1 cellular context compared by ENCODE assay signal in genomic region chr19:20039203-20039723, GRCh38.
TF ChIP-seq lines count a peak whose summit lies in the region.

Gene ZNF682 (minus strand): TSS chr19:20039505. CDS start chr19:20039345, 160 bp downstream.

TF ChIP-seq in K562, 482 proteins besides CTCF, POLR2A, EP300 and RAD21 (continued from another document):
- TF ChIP-seq GMEB1 (CRISPR knock-in tag; IDR thresholded peaks at IDR 0.05) = no peak
- TF ChIP-seq NFYB (IDR thresholded peaks at IDR 0.05; ENCODE audit: extremely low read depth, insufficient read length) = peak; percentile 9
- TF ChIP-seq ZNF277 (CRISPR knock-in tag; IDR thresholded peaks at IDR 0.05; ENCODE audit: borderline replicate concordance) = no peak
- TF ChIP-seq SMARCC2 (IDR thresholded peaks at IDR 0.05; ENCODE audit: low read depth) = no peak
- no peak for TF ChIP-seq JUNB (CRISPR knock-in tag; conservative IDR thresholded peaks at IDR 0.05)
- TF ChIP-seq ELF4 (CRISPR knock-in tag; IDR thresholded peaks at IDR 0.05) = no peak
- no peak for TF ChIP-seq TRIM28 (IDR thresholded peaks at IDR 0.05)
- TF ChIP-seq RBM17 (IDR thresholded peaks at IDR 0.05; ENCODE audit: borderline replicate concordance, low read depth, low read length) = no peak
- TF ChIP-seq COPS2 (conservative IDR thresholded peaks at IDR 0.05) = no peak
- TF ChIP-seq ETV1 (tag; conservative IDR thresholded peaks at IDR 0.05; ENCODE audit: low read depth) = no peak
- TF ChIP-seq HDAC2 (IDR thresholded peaks at IDR 0.05) = no peak
- peak; percentile 45; the same call in 1 of the 2 replicates for TF ChIP-seq KLF16 (IDR thresholded peaks at IDR 0.05)
- TF ChIP-seq ZFP36 (IDR thresholded peaks at IDR 0.05; ENCODE audit: low read depth, low read length, partially characterized antibody) = no peak
- TF ChIP-seq ADNP (tag; IDR thresholded peaks at IDR 0.05) = no peak
- peak in 1 of 2 experiments; percentile 33; a peak in 2 of 4 replicates for TF ChIP-seq NRF1 (conservative IDR thresholded peaks at IDR 0.05 in 1 of 2, IDR thresholded peaks at IDR 0.05 in 1 of 2)
- TF ChIP-seq RUNX1 (IDR thresholded peaks at IDR 0.05; ENCODE audit: low read depth) = no peak
- TF ChIP-seq ARNT (IDR thresholded peaks at IDR 0.05) = no peak
- no peak for TF ChIP-seq NCOA1 (IDR thresholded peaks at IDR 0.05; ENCODE audit: low read depth)
- TF ChIP-seq PPARD (CRISPR knock-in tag; IDR thresholded peaks at IDR 0.05) = no peak
- no peak for TF ChIP-seq MCM5 (IDR thresholded peaks at IDR 0.05; ENCODE audit: low read depth)
- no peak for TF ChIP-seq STAT5B (CRISPR knock-in tag; IDR thresholded peaks at IDR 0.05)
